Comparison of ENCODE assay signal across 28 cellular contexts in the genomic region with DNA sequence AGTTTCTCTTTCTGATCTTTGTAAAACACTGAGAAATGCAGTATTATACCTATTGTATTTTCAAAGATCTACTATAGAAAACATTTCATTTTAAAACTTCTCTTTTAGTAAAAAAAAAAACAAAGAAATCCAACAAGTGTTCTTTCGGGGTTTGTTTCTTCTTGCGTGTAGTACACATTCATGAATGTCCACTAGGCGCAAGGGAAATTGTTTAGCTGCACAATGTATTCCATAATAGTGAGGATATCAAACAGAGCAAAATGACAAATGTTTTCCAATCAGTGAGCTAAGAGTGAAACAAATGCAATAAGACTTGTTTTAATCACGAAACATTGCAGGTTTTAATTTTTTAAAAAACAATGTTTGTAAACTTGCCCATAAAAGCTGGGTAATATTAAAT.
"Had no signal": no experiment of that assay in that cellular context is flagged by ENCODE, and none has a peak within 500 bp of the region (broad histone marks: within the 10 kb centered on the region; RNA-seq: fewer than 3 reads in every experiment).

No MANE protein-coding gene starts in this region.

- FAIRE-seq: small intestine, urothelium cell line had no signal

- DNase-seq: naive thymus-derived CD8-positive, alpha-beta T cell; nephron progenitor cell; nucleus accumbens; ovary; retina; right cardiac atrium; right lobe of liver; sigmoid colon; small intestine; stimulated activated CD4-positive, alpha-beta T cell treated with anti-CD3 and anti-CD28 coated beads, Interleukin-15, amount 100 ng/mL, for 24 hours; stimulated activated CD4-positive, alpha-beta T cell treated with anti-CD3 and anti-CD28 coated beads, Interleukin-2, amount 100 ng/mL, for 24 hours; stimulated activated CD4-positive, alpha-beta T cell treated with anti-CD3 and anti-CD28 coated beads, Interleukin-2, amount 100 ng/mL, for 48 hours; stimulated activated CD4-positive, alpha-beta T cell treated with anti-CD3 and anti-CD28 coated beads, Interleukin-4, amount 100 ng/mL, for 24 hours; stimulated activated naive B cell treated with anti-CD40 and anti-IgM and Interleukin-4, amounts not matched to agents 10 μg/mL and 1 μg/mL and 100 μg/mL, for 72 hours; stimulated activated naive CD4-positive, alpha-beta T cell treated with Interleukin-2 at 50 U/mL for 16 hours; stomach; thyroid gland; trophoblast cell; upper lobe of left lung had no signal

- H3K27ac ChIP-seq: neutrophil, ovary, parathyroid adenoma, prostate gland, right lobe of liver, sigmoid colon, stomach, thoracic aorta, thyroid gland, tibial nerve, upper lobe of left lung, vagina had no signal

- H3K4me1 ChIP-seq: parathyroid adenoma, prostate gland, right lobe of liver, sigmoid colon, stomach, thyroid gland, upper lobe of left lung, vagina had no signal

- H3K9me3 ChIP-seq: neutrophil, ovary, prostate gland, right lobe of liver, sigmoid colon, stomach, thoracic aorta, thyroid gland, tibial nerve, upper lobe of left lung, vagina had no signal

- ATAC-seq: naive thymus-derived CD8-positive, alpha-beta T cell; natural killer cell treated with Interleukin-12 subunit alpha and Interleukin-12 subunit beta and Interleukin-15 and Interleukin-18, amount 100 ng/mL, for 72 hours; stimulated activated effector memory CD8-positive, alpha-beta T cell treated with anti-CD3 and anti-CD28 coated beads, Interleukin-12 subunit alpha, Interleukin-12 subunit beta, amount 100 ng/mL, for 72 hours had no signal

- H3K4me3 ChIP-seq: ovary, prostate gland, right lobe of liver, sigmoid colon, stomach, thoracic aorta, thyroid gland, tibial nerve, upper lobe of left lung, vagina had no signal
